In genomic region chr7:120337308-120337907, GRCh38 we compare ENCODE assay signal across 9 cellular contexts.
DNase-seq lines count a peak whose midpoint lies in the region; ATAC-seq and TF ChIP-seq lines count a peak whose summit lies in the region.
"Had no signal": no experiment of that assay in that cellular context is flagged by ENCODE, and none has a peak within 500 bp of the region (broad histone marks: within the 10 kb centered on the region; RNA-seq: fewer than 3 reads in every experiment).

No MANE protein-coding gene starts in this region.

- H3K9me3 ChIP-seq in psoas muscle = no peaks in the 10 kb centered on the region
- H3K9me3 ChIP-seq: SJSA1 had no signal

- H3K4me1 ChIP-seq in psoas muscle = no peaks in the 10 kb centered on the region
- H3K4me1 ChIP-seq: SJSA1 had no signal

- DNase-seq in NAMALWA (ENCODE audit: low spot score) (peak; percentile 68), epithelial cell of proximal tubule (ENCODE audit: low read depth) (no peak), activated gamma-delta T cell (lab: John Stamatoyannopoulos, UW) (no peak), psoas muscle (no peak), NCI-H2227 treated with DMSO at 0.1 percent for 48 hours (lab: John Stamatoyannopoulos, UW) (no peak)

- no peaks in the 10 kb centered on the region for H3K36me3 ChIP-seq in psoas muscle (ENCODE audit: insufficient read depth in 1 of 2, low read depth in 1 of 2)
- H3K36me3 ChIP-seq: SJSA1 had no signal

- intact Hi-C loops in psoas muscle (cut with DNase I) = no loop called here

- ATAC-seq in GM21786 (IDR thresholded peaks at IDR 0.05; ENCODE audit: unreplicated experiment) (peak; percentile 31), HG03439 (IDR thresholded peaks at IDR 0.05; ENCODE audit: unreplicated experiment) (no peak), psoas muscle (no peak)

- TF ChIP-seq CTCF in GM12874 (IDR thresholded peaks at IDR 0.05; ENCODE audit: insufficient read depth, low read depth, low read length) = peak; percentile 43; the same call in 1 of the 2 replicates
- TF ChIP-seq CTCF in epithelial cell of proximal tubule (conservative IDR thresholded peaks at IDR 0.05; ENCODE audit: low read depth, low read length) = peak; percentile 78
- TF ChIP-seq CTCF in psoas muscle (IDR thresholded peaks at IDR 0.05) = no peak

- 43 to 54% (median 48%) methylated on average over 1 of the region's 1 CpG for WGBS in psoas muscle, 3 donors

- H3K27ac ChIP-seq in psoas muscle = no peak overlapping the region
- H3K27ac ChIP-seq: SJSA1 had no signal

- H3K4me3 ChIP-seq in epithelial cell of proximal tubule (ENCODE audit: low read depth, low read length) = no peak overlapping the region
- H3K4me3 ChIP-seq in psoas muscle = no peak overlapping the region
- H3K4me3 ChIP-seq: SJSA1 had no signal

- H3K27me3 ChIP-seq in psoas muscle (ENCODE audit: insufficient read depth in 3 of 3, low read length in 2 of 3) = no peaks in the 10 kb centered on the region
